ENCODE assay signal across 9 cellular contexts in genomic region chr11:78039391-78039918, GRCh38. TPM values are rescaled to one million over a fixed set of nuclear protein-coding genes. Genes with fewer than 3 reads are reported as not detected.
DNase-seq lines count a peak whose midpoint lies in the region; ATAC-seq and TF ChIP-seq lines count a peak whose summit lies in the region.
"Had no signal": no experiment of that assay in that cellular context is flagged by ENCODE, and none has a peak within 500 bp of the region (broad histone marks: within the 10 kb centered on the region; RNA-seq: fewer than 3 reads in every experiment).

No MANE protein-coding gene starts in this region.

- H3K27me3 ChIP-seq in OCI-LY1 (ENCODE audit: insufficient read depth, low read length) (no peaks in the 10 kb centered on the region), skeletal muscle tissue (ENCODE audit: control insufficient read depth in 3 of 3, insufficient read depth in 3 of 3, low read length in 3 of 3) (no peaks in the 10 kb centered on the region)

- no peaks in the 10 kb centered on the region for H4K20me1 ChIP-seq in OCI-LY1 (ENCODE audit: insufficient read depth, low read length)

- H3K79me2 ChIP-seq in OCI-LY1 (ENCODE audit: insufficient read depth, low read length), result no peaks in the 10 kb centered on the region

- CTCF ChIA-PET in T-cell (lab: Charles Lee), result interaction anchor here in 1 of 2 donors (0.7 kb wide), 1 partner anchor 26 kb away, joined by 5 read pairs; no protein-coding TSS in a partner anchor

- ATAC-seq in GM19463 (IDR thresholded peaks at IDR 0.05; ENCODE audit: unreplicated experiment) (peak; percentile 24), T-cell (replicated peaks in 1 of 4) (no peak)

- DNase-seq in dermis blood vessel endothelial cell (peak; percentile 11), Ammon's horn (ENCODE audit: low spot score) (no peak), NCI-H2107 (lab: John Stamatoyannopoulos, UW) (no peak), T-cell (no peak)
- no peak for DNase-seq in activated effector memory CD4-positive, alpha-beta T cell treated with Interleukin-2 at 50 U/mL for 16 hours

- H3K27ac ChIP-seq in OCI-LY1 (ENCODE audit: low read depth, low read length, poor library complexity, severe bottlenecking) (peak overlapping the region; percentile 60), skeletal muscle tissue (ENCODE audit: low read depth, low read length) (peak overlapping the region; percentile 54)

- no peak overlapping the region for H3K4me3 Mint-ChIP-seq in T-cell

- H3K9ac ChIP-seq in OCI-LY1 (ENCODE audit: low read length) (peak overlapping the region; percentile 24; the same call in 1 of the 2 replicates), skeletal muscle tissue (ENCODE audit: low read depth in 1 of 3, low read length in 3 of 3) (no peak overlapping the region)

- no peaks in the 10 kb centered on the region for H3K36me3 ChIP-seq in OCI-LY1 (ENCODE audit: insufficient read depth, low read length)
- H3K36me3 ChIP-seq in skeletal muscle tissue (ENCODE audit: control insufficient read depth in 3 of 3, insufficient read depth in 3 of 3, low read length in 3 of 3), result no peaks in the 10 kb centered on the region

- H3K27ac Mint-ChIP-seq in T-cell, result peak overlapping the region in 1 of 2 donors; percentile 70

- no peaks in the 10 kb centered on the region for H3K27me3 Mint-ChIP-seq in T-cell

- no peaks in the 10 kb centered on the region for H3K9me3 Mint-ChIP-seq in T-cell

- H3K4me3 ChIP-seq in OCI-LY1 (ENCODE audit: low read depth, low read length, poor library complexity, severe bottlenecking) (peak overlapping the region; percentile 19), skeletal muscle tissue (ENCODE audit: low read length in 3 of 3) (no peak overlapping the region)

- H3K9me3 ChIP-seq in OCI-LY1 (ENCODE audit: low read length), result no peaks in the 10 kb centered on the region
- H3K9me3 ChIP-seq in skeletal muscle tissue (ENCODE audit: control insufficient read depth in 3 of 3, low read length in 3 of 3), result no peaks in the 10 kb centered on the region

- TF ChIP-seq CTCF in OCI-LY1 (IDR thresholded peaks at IDR 0.05; ENCODE audit: low read length), result no peak

- H3K4me1 Mint-ChIP-seq in T-cell, result peaks cover 10 to 11% (median 10%) of the 10 kb centered on the region in 3 donors

- H3K4me1 ChIP-seq in OCI-LY1 (ENCODE audit: insufficient read depth, low read length, severe bottlenecking) (peaks cover 20% of the 10 kb centered on the region), skeletal muscle tissue (ENCODE audit: control insufficient read depth in 3 of 3, insufficient read depth in 3 of 3, low read length in 3 of 3) (peaks cover 0 to 9% (median 3%) of the 10 kb centered on the region in 3 donors)

- H3K36me3 Mint-ChIP-seq in T-cell, result no peaks in the 10 kb centered on the region

- H3F3A ChIP-seq in OCI-LY1 (ENCODE audit: insufficient read depth, low read length), result no peaks in the 10 kb centered on the region

- POLR2A ChIA-PET in T-cell (lab: Charles Lee), result interaction anchor here (0.6 kb wide), 2 partner anchors 240 to 489 kb away, joined by 3 read pairs; no protein-coding TSS in a partner anchor

- H2AFZ ChIP-seq in OCI-LY1 (ENCODE audit: low read length), result peak overlapping the region; percentile 44

- H3K9me2 ChIP-seq in OCI-LY1 (ENCODE audit: low read depth, low read length), result no peaks in the 10 kb centered on the region

- H3K4me2 ChIP-seq in OCI-LY1 (ENCODE audit: low read length), result peak overlapping the region; percentile 37

RNA-seq across cellular contexts. Expression of gene KCTD14, which starts 16.4 kb away (rescaled TPM):
- total RNA-seq in dermis blood vessel endothelial cell, result 0.51 and 1.1 TPM in 2 replicates
- 0.52 TPM for total RNA-seq in skeletal muscle tissue
- total RNA-seq in T-cell, result under 1 TPM in 3 of 5 donors, not detected in 2; 0.18 to 0.30 (median 0.23) TPM
- total RNA-seq: Right ventricle myocardium superior had no signal

RNA-seq across cellular contexts. Expression of gene THRSP, which starts 24.2 kb away (rescaled TPM):
- total RNA-seq in dermis blood vessel endothelial cell (not detected in 2 replicates), skeletal muscle tissue (26.1 TPM), T-cell (not detected)

RNA-seq across cellular contexts. Expression of gene NDUFC2, which starts 40.2 kb away (rescaled TPM):
- total RNA-seq in dermis blood vessel endothelial cell (67.6 and 105 TPM in 2 replicates), skeletal muscle tissue (69.9 TPM), T-cell (10 to 100 TPM; 40.8 to 93.8 (median 88.1) TPM)

RNA-seq across cellular contexts. Expression of gene INTS4, which starts 45.0 kb away (rescaled TPM):
- total RNA-seq in dermis blood vessel endothelial cell, result 33.8 and 45.1 TPM in 2 replicates
- 40.7 TPM for total RNA-seq in skeletal muscle tissue
- 10 to 100 TPM; 57.5 to 79.2 (median 62.6) TPM for total RNA-seq in T-cell

Comparison
In these comparisons a context has a peak if more than half of its experiments do, and no peak if none do; other contexts are left out.
1. RNA of gene THRSP, which starts 24.2 kb away (total RNA-seq): 26.1 TPM in skeletal muscle tissue (single experiment); not detected in dermis blood vessel endothelial cell and not detected in T-cell; every median in the first group is over 10 times any median in the second.